ENCODE assay signal across 1 cellular context in genomic region chr7:100545636-100546128, GRCh38.
TF ChIP-seq lines count a peak whose summit lies in the region.

No MANE protein-coding gene starts in this region.

TF ChIP-seq in HEK293T, 16 proteins besides CTCF, POLR2A, EP300 and RAD21 (continued from another document):
- no peak for TF ChIP-seq PKNOX1 (IDR thresholded peaks at IDR 0.05)
- TF ChIP-seq LEF1 (IDR thresholded peaks at IDR 0.05; ENCODE audit: borderline replicate concordance): no peak
- TF ChIP-seq NFRKB (IDR thresholded peaks at IDR 0.05): no peak
